Comparison of ENCODE assay signal across 8 cellular contexts in genomic region chr6:34890526-34890910, GRCh38. TPM values are rescaled to one million over a fixed set of nuclear protein-coding genes. Genes with fewer than 3 reads are reported as not detected.
DNase-seq lines count a peak whose midpoint lies in the region; ATAC-seq and TF ChIP-seq lines count a peak whose summit lies in the region.

No MANE protein-coding gene starts in this region.

- ATAC-seq in activated T-helper 17 cell treated with anti-CD3 and anti-CD28 coated beads, Interleukin-2, amount 50 U/mL, for 72 hours (replicated peaks) = no peak
- no peak for ATAC-seq in left colon

- TF ChIP-seq POLR2A in suprapubic skin (IDR thresholded peaks at IDR 0.05) = no peak

- H3K27me3 Mint-ChIP-seq in activated CD4-positive, alpha-beta T cell treated with anti-CD3 and anti-CD28 coated beads, Interleukin-2, amount 10 ng/mL, durations not matched to agents 7 days and 5 days = peaks cover 12% of the 10 kb centered on the region
- H3K27me3 Mint-ChIP-seq in activated T-helper 17 cell treated with anti-CD3 and anti-CD28 coated beads, Interleukin-2, amount 50 U/mL, for 72 hours = no peaks in the 10 kb centered on the region
- peaks cover 11 to 22% (median 16%) of the 10 kb centered on the region in 3 donors for H3K27me3 Mint-ChIP-seq in immature natural killer cell (ENCODE audit: low read depth in 3 of 3)

- H3K27me3 ChIP-seq in suprapubic skin = no peaks in the 10 kb centered on the region

- CTCF ChIA-PET in activated CD4-positive, alpha-beta T cell treated with anti-CD3 and anti-CD28 coated beads, Interleukin-2, amount 10 ng/mL, durations not matched to agents 7 days and 5 days (lab: Charles Lee) = interaction anchor here (0.8 kb wide), 1 partner anchor 11 kb away, joined by 4 read pairs; no protein-coding TSS in a partner anchor
- CTCF ChIA-PET in GM10248 (lab: Yijun Ruan, JAX) = interaction anchor here (1.6 kb wide), 1 partner anchor 314 kb away, joined by 3 read pairs; no protein-coding TSS in a partner anchor

- peak overlapping the region; percentile 91 for H3K27ac ChIP-seq in suprapubic skin

- H3K36me3 ChIP-seq in suprapubic skin = no peaks in the 10 kb centered on the region

- peaks cover 3% of the 10 kb centered on the region for H3K36me3 Mint-ChIP-seq in activated CD4-positive, alpha-beta T cell treated with anti-CD3 and anti-CD28 coated beads, Interleukin-2, amount 10 ng/mL, durations not matched to agents 7 days and 5 days (ENCODE audit: low read depth)
- H3K36me3 Mint-ChIP-seq in activated T-helper 17 cell treated with anti-CD3 and anti-CD28 coated beads, Interleukin-2, amount 50 U/mL, for 72 hours (ENCODE audit: low read depth) = peaks cover 13% of the 10 kb centered on the region
- peaks cover 0 to 3% (median 0%) of the 10 kb centered on the region in 3 donors for H3K36me3 Mint-ChIP-seq in immature natural killer cell

- TF ChIP-seq EP300 in suprapubic skin (IDR thresholded peaks at IDR 0.05) = no peak

- no peak for DNase-seq in activated CD4-positive, alpha-beta T cell treated with anti-CD3 and anti-CD28 coated beads, Interleukin-2, amount 10 ng/mL, durations not matched to agents 7 days and 5 days
- DNase-seq in activated CD4-positive, alpha-beta T cell treated with anti-CD3 and anti-CD28 coated beads, Interleukin-2, amount 50 U/mL, for 48 hours = no peak
- no peak for DNase-seq in immature natural killer cell
- no peak for DNase-seq in suprapubic skin (ENCODE audit: low spot score in 2 of 2)
- no peak for DNase-seq in left colon
- no peak for DNase-seq in GM10248 (ENCODE audit: extremely low spot score)
- DNase-seq in stimulated activated CD4-positive, alpha-beta T cell treated with anti-CD3 and anti-CD28 coated beads, Interleukin-12 subunit alpha, Interleukin-12 subunit beta, amount 100 ng/mL, for 4 hours = no peak

- intact Hi-C loops in left colon (cut with DNase I, micrococcal nuclease) = no loop called here

- H3K9me3 Mint-ChIP-seq in activated CD4-positive, alpha-beta T cell treated with anti-CD3 and anti-CD28 coated beads, Interleukin-2, amount 10 ng/mL, durations not matched to agents 7 days and 5 days = no peaks in the 10 kb centered on the region
- H3K9me3 Mint-ChIP-seq in activated T-helper 17 cell treated with anti-CD3 and anti-CD28 coated beads, Interleukin-2, amount 50 U/mL, for 72 hours = no peaks in the 10 kb centered on the region
- no peaks in the 10 kb centered on the region for H3K9me3 Mint-ChIP-seq in immature natural killer cell

- peaks cover 35% of the 10 kb centered on the region for H3K4me1 Mint-ChIP-seq in activated CD4-positive, alpha-beta T cell treated with anti-CD3 and anti-CD28 coated beads, Interleukin-2, amount 10 ng/mL, durations not matched to agents 7 days and 5 days
- H3K4me1 Mint-ChIP-seq in activated T-helper 17 cell treated with anti-CD3 and anti-CD28 coated beads, Interleukin-2, amount 50 U/mL, for 72 hours = peaks cover 9% of the 10 kb centered on the region
- peaks cover 44 to 46% of the 10 kb centered on the region in 2 donors for H3K4me1 Mint-ChIP-seq in immature natural killer cell

- POLR2A ChIA-PET in activated CD4-positive, alpha-beta T cell treated with anti-CD3 and anti-CD28 coated beads, Interleukin-2, amount 10 ng/mL, durations not matched to agents 7 days and 5 days (lab: Charles Lee) = no interaction called here
- POLR2A ChIA-PET in GM10248 (lab: Yijun Ruan, JAX) = interaction anchor here (0.6 kb wide), 1 partner anchor 231 kb away, joined by 10 read pairs; no protein-coding TSS in a partner anchor

- H3K9me3 ChIP-seq in suprapubic skin = no peaks in the 10 kb centered on the region

- H3K4me3 ChIP-seq in suprapubic skin = peak overlapping the region; percentile 98

- peak overlapping the region; percentile 98 for H3K4me3 Mint-ChIP-seq in activated CD4-positive, alpha-beta T cell treated with anti-CD3 and anti-CD28 coated beads, Interleukin-2, amount 10 ng/mL, durations not matched to agents 7 days and 5 days
- H3K4me3 Mint-ChIP-seq in activated T-helper 17 cell treated with anti-CD3 and anti-CD28 coated beads, Interleukin-2, amount 50 U/mL, for 72 hours = peak overlapping the region; percentile 100
- peak overlapping the region; percentile 90 to 100 (median 99) for H3K4me3 Mint-ChIP-seq in immature natural killer cell

- no peak overlapping the region for H3K27ac Mint-ChIP-seq in activated CD4-positive, alpha-beta T cell treated with anti-CD3 and anti-CD28 coated beads, Interleukin-2, amount 10 ng/mL, durations not matched to agents 7 days and 5 days
- peak overlapping the region; percentile 81 for H3K27ac Mint-ChIP-seq in activated T-helper 17 cell treated with anti-CD3 and anti-CD28 coated beads, Interleukin-2, amount 50 U/mL, for 72 hours
- peak overlapping the region in 5 of 6 donors; percentile 63 to 100 (median 87) for H3K27ac Mint-ChIP-seq in immature natural killer cell

- H3K4me1 ChIP-seq in suprapubic skin = peaks cover 55% of the 10 kb centered on the region

- WGBS in suprapubic skin = 34% methylated on average over 7 of the region's 7 CpGs

- TF ChIP-seq CTCF in suprapubic skin (IDR thresholded peaks at IDR 0.05) (no peak), GM10248 (IDR thresholded peaks at IDR 0.05; ENCODE audit: control extremely low read depth, extremely low read depth, low read depth, missing control alignments) (no peak)

RNA-seq across cellular contexts. Expression of gene ANKS1A, which starts 1.5 kb away (rescaled TPM):
- total RNA-seq in activated CD4-positive, alpha-beta T cell treated with anti-CD3 and anti-CD28 coated beads, Interleukin-2, amount 10 ng/mL, durations not matched to agents 7 days and 5 days = 1 to 10 TPM; 8.4 to 8.8 TPM
- total RNA-seq in activated T-helper 17 cell treated with anti-CD3 and anti-CD28 coated beads, Interleukin-2, amount 50 U/mL, for 72 hours = 1 to 10 TPM; 7.7 to 8.8 TPM
- 1 to 10 TPM; 1.3 to 4.3 (median 1.6) TPM for polyA plus RNA-seq in immature natural killer cell
- total RNA-seq in suprapubic skin (10 to 100 TPM; 24.7 to 34.6 (median 30.5) TPM), left colon (10 to 100 TPM; 31.8 to 32.0 TPM)

RNA-seq across cellular contexts. Expression of gene TAF11, which starts 2.7 kb away (rescaled TPM):
- 10 to 100 TPM; 29.8 to 30.2 TPM for total RNA-seq in activated CD4-positive, alpha-beta T cell treated with anti-CD3 and anti-CD28 coated beads, Interleukin-2, amount 10 ng/mL, durations not matched to agents 7 days and 5 days
- total RNA-seq in activated T-helper 17 cell treated with anti-CD3 and anti-CD28 coated beads, Interleukin-2, amount 50 U/mL, for 72 hours = 10 to 100 TPM; 28.7 to 30.0 TPM
- polyA plus RNA-seq in immature natural killer cell = 10 to 100 TPM; 15.8 to 20.5 (median 20.4) TPM
- total RNA-seq in suprapubic skin = 10 to 100 TPM; 16.9 to 33.9 (median 26.4) TPM
- 10 to 100 TPM; 21.6 to 25.0 TPM for total RNA-seq in left colon
